ENCODE assay signal across 20 cellular contexts in the genomic region with DNA sequence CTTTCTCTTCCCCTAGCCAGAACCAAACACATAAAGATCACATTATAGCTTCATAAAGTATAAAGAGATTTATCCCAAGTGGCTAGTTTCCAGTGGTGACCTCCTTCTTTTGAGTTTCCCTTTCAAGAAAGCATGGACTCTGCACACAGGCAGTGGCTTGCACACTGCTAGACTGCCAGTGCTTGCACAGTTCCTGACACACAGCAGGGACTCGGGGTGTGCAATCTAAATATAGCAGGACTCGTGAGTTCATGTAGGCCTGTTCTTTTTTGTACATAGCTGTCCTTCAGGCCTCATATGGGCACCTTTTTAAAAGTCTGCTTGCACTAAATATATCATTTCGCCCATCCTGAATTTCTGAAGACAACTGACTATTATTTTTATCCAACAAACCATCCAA.
DNase-seq lines count a peak whose midpoint lies in the region; ATAC-seq and TF ChIP-seq lines count a peak whose summit lies in the region.
"Had no signal": no experiment of that assay in that cellular context is flagged by ENCODE, and none has a peak within 500 bp of the region (broad histone marks: within the 10 kb centered on the region; RNA-seq: fewer than 3 reads in every experiment).

No MANE protein-coding gene starts in this region.

- WGBS in SK-N-SH (ENCODE audit: low lambda C conversion rate): 83% methylated on average over 3 of the region's 3 CpGs
- WGBS in mesenchymal stem cell: 88% methylated on average over 3 of the region's 3 CpGs
- 39 to 41% methylated on average over 3 of the region's 3 CpGs for WGBS in aorta, 2 donors

- no peak overlapping the region for H4K8ac ChIP-seq in mesenchymal stem cell (ENCODE audit: low read length)

- H3K4me2 ChIP-seq in SK-N-SH (no peak overlapping the region), mesenchymal stem cell (ENCODE audit: low read length, poor library complexity, severe bottlenecking) (no peak overlapping the region)

- peaks cover 3% of the 10 kb centered on the region for H3F3A ChIP-seq in SK-N-SH (replicated peaks; ENCODE audit: insufficient read depth)

- H3K79me2 ChIP-seq in SK-N-SH (ENCODE audit: insufficient read depth): 0 out of 2 replicates have a peak, but pooled peaks cover 4% of the 10 kb centered on the region

- H3K9me3 ChIP-seq in SK-N-SH: no peaks in the 10 kb centered on the region
- H3K9me3 ChIP-seq in cardiac muscle cell (ENCODE audit: low read depth): peaks cover 2% of the 10 kb centered on the region
- H3K9me3 ChIP-seq in mesenchymal stem cell (ENCODE audit: control insufficient read depth, low read length): peaks cover 15% of the 10 kb centered on the region
- H3K9me3 ChIP-seq in aorta (ENCODE audit: control insufficient read depth, low read length): no peaks in the 10 kb centered on the region
- H3K9me3 ChIP-seq: Peyer's patch had no signal

- H2BK12ac ChIP-seq in mesenchymal stem cell (ENCODE audit: low read length in 2 of 2): no peak overlapping the region

- ATAC-seq in SK-N-SH treated with all-trans-retinoic acid at 6 μM for 48 hours: no peak
- peak; percentile 19 for ATAC-seq in aorta (ENCODE audit: low FRiP score)
- ATAC-seq in GM18858 (IDR thresholded peaks at IDR 0.05; ENCODE audit: unreplicated experiment): no peak

- no peak overlapping the region for H2AK5ac ChIP-seq in mesenchymal stem cell (ENCODE audit: low read length, severe bottlenecking)

- no peak overlapping the region for H3K9ac ChIP-seq in SK-N-SH
- peak overlapping the region; percentile 69 for H3K9ac ChIP-seq in mesenchymal stem cell (ENCODE audit: low read length)

- peaks cover 18% of the 10 kb centered on the region for H3K79me1 ChIP-seq in mesenchymal stem cell (replicated peaks; ENCODE audit: low read length, poor library complexity, severe bottlenecking)

- H3K27ac ChIP-seq in SK-N-SH (ENCODE audit: low read depth in 2 of 2, low read length in 1 of 2) (peak overlapping the region; percentile 35 to 85; a peak in 3 of 4 replicates), cardiac muscle cell (peak overlapping the region; percentile 72), mesenchymal stem cell (ENCODE audit: low read length, poor library complexity, severe bottlenecking) (no peak overlapping the region), aorta (ENCODE audit: low read depth in 1 of 2, low read length in 2 of 2) (no peak overlapping the region)
- H3K27ac ChIP-seq: 22Rv1, Peyer's patch had no signal

- no peak overlapping the region for H2BK15ac ChIP-seq in mesenchymal stem cell (ENCODE audit: low read depth, poor library complexity, severe bottlenecking)

- H3K23ac ChIP-seq in mesenchymal stem cell (ENCODE audit: low read length in 2 of 2): no peak overlapping the region

- POLR2A ChIA-PET in SK-N-SH (lab: Yijun Ruan, JAX): no interaction called here

- CTCF ChIA-PET in SK-N-SH (lab: Yijun Ruan, JAX): interaction anchor here (0.6 to 2.2 kb wide), 18 partner anchors 8 to 644 kb away, joined by 3 to 10 read pairs (median 4); no protein-coding TSS in a partner anchor

- H4K20me1 ChIP-seq in SK-N-SH (ENCODE audit: insufficient read depth): no peaks in the 10 kb centered on the region

- H3K4me3 ChIP-seq in SK-N-SH (ENCODE audit: low read depth in 2 of 2, low read length in 1 of 2) (no peak overlapping the region), cardiac muscle cell (no peak overlapping the region), mesenchymal stem cell (ENCODE audit: insufficient read depth in 1 of 2, low read depth in 1 of 2, low read length in 2 of 2) (no peak overlapping the region), aorta (ENCODE audit: low read length in 2 of 2) (no peak overlapping the region)
- H3K4me3 ChIP-seq: HAP-1, Peyer's patch had no signal

- H2BK120ac ChIP-seq in mesenchymal stem cell (ENCODE audit: low read depth, low read length): no peak overlapping the region

- H3K4ac ChIP-seq in mesenchymal stem cell (ENCODE audit: low read depth in 1 of 2, low read length in 2 of 2): no peak overlapping the region

- DNase-seq in SK-N-SH (no peak), cardiac muscle cell (ENCODE audit: low read depth in 1 of 2, low spot score in 1 of 2) (peak in 1 of 2 donors; percentile 26), mesenchymal stem cell (no peak), aorta (no peak), DMS114 treated with DMSO at 0.1 percent for 48 hours (lab: John Stamatoyannopoulos, UW; ENCODE audit: unreplicated experiment) (no peak)
- DNase-seq in activated CD4-positive, alpha-beta T cell treated with anti-CD3 and anti-CD28 coated beads for 4 hours: no peak
- DNase-seq: AML-193; DMS79 treated with DMSO at 0.1 percent for 48 hours; Kasumi-1; MM.1S; NCI-H1092 treated with DMSO at 0.1 percent for 48 hours; NCI-H2029 treated with DMSO at 0.1 percent for 48 hours; NCI-H2171; NCI-H526 treated with DMSO at 0.1 percent for 48 hours; NK-92 treated with Interleukin-12 subunit alpha and Interleukin-12 subunit beta, amount 100 ng/mL, for 24 hours; Peyer's patch had no signal

- intact Hi-C loops in aorta (cut with DNase I): no loop called here

- TF ChIP-seq EP300 in SK-N-SH (IDR thresholded peaks at IDR 0.05; ENCODE audit: borderline replicate concordance in 1 of 2, low read depth in 1 of 2, low read length in 1 of 2): no peak

- H3K27me3 ChIP-seq in SK-N-SH (ENCODE audit: insufficient read depth) (no peaks in the 10 kb centered on the region), cardiac muscle cell (no peaks in the 10 kb centered on the region), mesenchymal stem cell (ENCODE audit: control insufficient read depth in 1 of 2, insufficient read depth in 1 of 2, low read length in 2 of 2) (no peaks in the 10 kb centered on the region), aorta (ENCODE audit: control insufficient read depth in 1 of 2, insufficient read depth in 2 of 2, low read length in 1 of 2) (no peaks in the 10 kb centered on the region)
- H3K27me3 ChIP-seq: Peyer's patch had no signal

- no peak overlapping the region for H3K14ac ChIP-seq in mesenchymal stem cell (ENCODE audit: low read length in 2 of 2)

- no peak for TF ChIP-seq RAD21 in SK-N-SH (IDR thresholded peaks at IDR 0.05; ENCODE audit: low read length)

- H3K36me3 ChIP-seq in SK-N-SH (replicated peaks in 1 of 2; ENCODE audit: control insufficient read depth in 1 of 2, insufficient read depth in 2 of 2, low read length in 1 of 2) (no peaks in the 10 kb centered on the region), cardiac muscle cell (no peaks in the 10 kb centered on the region), mesenchymal stem cell (ENCODE audit: control insufficient read depth in 1 of 2, insufficient read depth in 2 of 2, low read depth in 1 of 2, low read length in 2 of 2) (no peaks in the 10 kb centered on the region), aorta (ENCODE audit: control insufficient read depth in 1 of 2, insufficient read depth in 2 of 2, low read length in 1 of 2) (no peaks in the 10 kb centered on the region)
- H3K36me3 ChIP-seq: HAP-1, Peyer's patch had no signal

- H2BK5ac ChIP-seq in mesenchymal stem cell (ENCODE audit: low read depth, low read length, poor library complexity, severe bottlenecking): no peak overlapping the region

- H3K9me2 ChIP-seq in SK-N-SH: no peaks in the 10 kb centered on the region

- H3K18ac ChIP-seq in mesenchymal stem cell (ENCODE audit: low read depth in 1 of 2, low read length in 2 of 2): no peak overlapping the region

- TF ChIP-seq CTCF in SK-N-SH (IDR thresholded peaks at IDR 0.05) (no peak), cardiac muscle cell (IDR thresholded peaks at IDR 0.05; ENCODE audit: low read depth, low read length) (no peak)

- no peak overlapping the region for H4K91ac ChIP-seq in mesenchymal stem cell (ENCODE audit: low read length)

- no peak overlapping the region for H2AFZ ChIP-seq in SK-N-SH (ENCODE audit: low read depth)
- H2AFZ ChIP-seq in mesenchymal stem cell (ENCODE audit: low read depth, low read length): no peak overlapping the region

- H3K4me1 ChIP-seq in SK-N-SH (ENCODE audit: control insufficient read depth in 1 of 2, insufficient read depth in 2 of 2, low read depth in 1 of 2, low read length in 1 of 2) (peaks cover 14 to 23% of the 10 kb centered on the region in 2 experiments; a peak in 3 of 4 replicates), cardiac muscle cell (ENCODE audit: low read depth) (peaks cover 10% of the 10 kb centered on the region), mesenchymal stem cell (ENCODE audit: control insufficient read depth, insufficient read depth, low read depth, low read length) (peaks cover 9% of the 10 kb centered on the region), aorta (ENCODE audit: control insufficient read depth in 1 of 2, insufficient read depth in 2 of 2, low read length in 2 of 2) (no peaks in the 10 kb centered on the region)
- H3K4me1 ChIP-seq: HAP-1 had no signal

TF ChIP-seq in SK-N-SH, 30 proteins besides CTCF, POLR2A, EP300 and RAD21 (continues in another document):
- TF ChIP-seq TAF1 (IDR thresholded peaks at IDR 0.05; ENCODE audit: borderline replicate concordance, low read depth, low read length) (no peak), JUND (IDR thresholded peaks at IDR 0.05) (no peak), EZH2phosphoT487 (IDR thresholded peaks at IDR 0.05; ENCODE audit: borderline replicate concordance, low read depth) (no peak), GABPA (IDR thresholded peaks at IDR 0.05; ENCODE audit: low read depth) (no peak), TEAD4 (IDR thresholded peaks at IDR 0.05; ENCODE audit: borderline replicate concordance, insufficient read depth) (no peak), SMC3 (IDR thresholded peaks at IDR 0.05; ENCODE audit: low read depth, low read length) (no peak), FOSL2 (IDR thresholded peaks at IDR 0.05; ENCODE audit: borderline replicate concordance, low read depth) (no peak)

TF ChIP-seq in SK-N-SH treated with all-trans-retinoic acid at 6 μM for 48 hours, 23 proteins besides CTCF, POLR2A, EP300 and RAD21:
- TF ChIP-seq ARNTL (CRISPR knock-in tag; IDR thresholded peaks at IDR 0.05; ENCODE audit: borderline replicate concordance, low read depth) (no peak), GLIS3 (CRISPR knock-in tag; IDR thresholded peaks at IDR 0.05) (no peak), ZNF8 (CRISPR knock-in tag; IDR thresholded peaks at IDR 0.05) (no peak)

Comparison
In these comparisons a context has a peak if more than half of its experiments do, and no peak if none do; other contexts are left out.
1. H3K27ac ChIP-seq: peak in SK-N-SH (2 of 2) and cardiac muscle cell (single experiment); none in mesenchymal stem cell (single experiment) and aorta (0 of 2).